ENCODE assay signal across 18 cellular contexts in genomic region chr13:37288057-37288720, GRCh38.
"Had no signal": no experiment of that assay in that cellular context is flagged by ENCODE, and none has a peak within 500 bp of the region (broad histone marks: within the 10 kb centered on the region; RNA-seq: fewer than 3 reads in every experiment).

No MANE protein-coding gene starts in this region.

- H3K4me1 ChIP-seq: body of pancreas, colonic mucosa, esophagus muscularis mucosa, parathyroid adenoma, upper lobe of left lung had no signal

- H3K9me3 ChIP-seq: body of pancreas, colonic mucosa, thoracic aorta, upper lobe of left lung had no signal

- DNase-seq: activated B cell treated with CpG ODN at 0.5 μM for 24 hours; activated CD4-positive, alpha-beta memory T cell treated with anti-CD3 and anti-CD28 coated beads, Interleukin-2, amount 10 ng/mL, durations not matched to agents 7 days and 5 days; activated CD4-positive, alpha-beta T cell treated with anti-CD3 and anti-CD28 coated beads for 4 hours; activated naive CD4-positive, alpha-beta T cell; activated T-cell treated with anti-CD3 and anti-CD28 coated beads, Interleukin-2, amount 50 U/mL, for 1 hour; body of pancreas; colonic mucosa; effector CD4-positive, alpha-beta T cell; hypothalamus; kidney; natural killer cell; stimulated activated naive B cell treated with anti-CD40 and anti-IgM and Interleukin-4, amounts not matched to agents 10 μg/mL and 1 μg/mL and 100 μg/mL, for 72 hours; upper lobe of left lung had no signal

- H3K27ac Mint-ChIP-seq: activated B cell treated with CpG ODN at 0.5 μM for 24 hours; activated CD4-positive, alpha-beta memory T cell treated with anti-CD3 and anti-CD28 coated beads, Interleukin-2, amount 10 ng/mL, durations not matched to agents 7 days and 5 days; activated T-helper 17 cell treated with anti-CD3 and anti-CD28 coated beads, Interleukin-2, amount 50 U/mL, for 72 hours; natural killer cell; stimulated activated naive B cell treated with anti-CD40 and anti-IgM and Interleukin-4, amounts not matched to agents 10 μg/mL and 1 μg/mL and 100 μg/mL, for 72 hours had no signal

- H3K27ac ChIP-seq: body of pancreas, colonic mucosa, parathyroid adenoma, thoracic aorta had no signal

- H3K9me3 Mint-ChIP-seq: activated B cell treated with CpG ODN at 0.5 μM for 24 hours; activated CD4-positive, alpha-beta memory T cell treated with anti-CD3 and anti-CD28 coated beads, Interleukin-2, amount 10 ng/mL, durations not matched to agents 7 days and 5 days had no signal

- H3K4me1 Mint-ChIP-seq: activated B cell treated with CpG ODN at 0.5 μM for 24 hours; activated CD4-positive, alpha-beta memory T cell treated with anti-CD3 and anti-CD28 coated beads, Interleukin-2, amount 10 ng/mL, durations not matched to agents 7 days and 5 days; activated T-helper 17 cell treated with anti-CD3 and anti-CD28 coated beads, Interleukin-2, amount 50 U/mL, for 72 hours; central memory CD8-positive, alpha-beta T cell; natural killer cell; stimulated activated naive B cell treated with anti-CD40 and anti-IgM and Interleukin-4, amounts not matched to agents 10 μg/mL and 1 μg/mL and 100 μg/mL, for 72 hours had no signal

- ATAC-seq: activated T-helper 17 cell treated with anti-CD3 and anti-CD28 coated beads, Interleukin-2, amount 50 U/mL, for 72 hours; body of pancreas; natural killer cell; stimulated activated naive B cell treated with anti-CD40 and anti-IgM and Interleukin-4, amounts not matched to agents 10 μg/mL and 1 μg/mL and 100 μg/mL, for 72 hours had no signal

- H3K27me3 ChIP-seq: body of pancreas, colonic mucosa, esophagus muscularis mucosa, upper lobe of left lung had no signal

- H3K9ac ChIP-seq: parathyroid adenoma had no signal

- H3K79me2 ChIP-seq: parathyroid adenoma had no signal

- H3K36me3 Mint-ChIP-seq: natural killer cell; stimulated activated naive B cell treated with anti-CD40 and anti-IgM and Interleukin-4, amounts not matched to agents 10 μg/mL and 1 μg/mL and 100 μg/mL, for 72 hours had no signal

- H3K4me3 Mint-ChIP-seq: activated B cell treated with CpG ODN at 0.5 μM for 24 hours; activated CD4-positive, alpha-beta memory T cell treated with anti-CD3 and anti-CD28 coated beads, Interleukin-2, amount 10 ng/mL, durations not matched to agents 7 days and 5 days; activated T-helper 17 cell treated with anti-CD3 and anti-CD28 coated beads, Interleukin-2, amount 50 U/mL, for 72 hours; central memory CD8-positive, alpha-beta T cell; natural killer cell; stimulated activated naive B cell treated with anti-CD40 and anti-IgM and Interleukin-4, amounts not matched to agents 10 μg/mL and 1 μg/mL and 100 μg/mL, for 72 hours had no signal

- H3K27me3 Mint-ChIP-seq: activated B cell treated with CpG ODN at 0.5 μM for 24 hours; activated CD4-positive, alpha-beta memory T cell treated with anti-CD3 and anti-CD28 coated beads, Interleukin-2, amount 10 ng/mL, durations not matched to agents 7 days and 5 days; activated T-helper 17 cell treated with anti-CD3 and anti-CD28 coated beads, Interleukin-2, amount 50 U/mL, for 72 hours; central memory CD8-positive, alpha-beta T cell; stimulated activated naive B cell treated with anti-CD40 and anti-IgM and Interleukin-4, amounts not matched to agents 10 μg/mL and 1 μg/mL and 100 μg/mL, for 72 hours had no signal

- H2AFZ ChIP-seq: parathyroid adenoma had no signal

- H3K4me3 ChIP-seq: body of pancreas, colonic mucosa, esophagus muscularis mucosa, thoracic aorta, upper lobe of left lung had no signal

- H3K36me3 ChIP-seq: colonic mucosa, esophagus muscularis mucosa, thoracic aorta, upper lobe of left lung had no signal
